In genomic region chr5:68086857-68087256, GRCh38 we compare ENCODE assay signal across 13 cellular contexts.
DNase-seq lines count a peak whose midpoint lies in the region; ATAC-seq lines count a peak whose summit lies in the region.
"Had no signal": no experiment of that assay in that cellular context is flagged by ENCODE, and none has a peak within 500 bp of the region (broad histone marks: within the 10 kb centered on the region; RNA-seq: fewer than 3 reads in every experiment).

No MANE protein-coding gene starts in this region.

- peaks cover 4% of the 10 kb centered on the region for H3K9me3 ChIP-seq in aorta (ENCODE audit: control insufficient read depth, low read length)
- H3K9me3 ChIP-seq: stomach had no signal

- no peaks in the 10 kb centered on the region for H3K4me1 ChIP-seq in aorta (ENCODE audit: control insufficient read depth in 1 of 2, insufficient read depth in 2 of 2, low read length in 2 of 2)

- WGBS in aorta, 2 donors: 83 to 84% methylated on average over 7 of the region's 7 CpGs

- H3K27ac ChIP-seq in aorta (ENCODE audit: low read depth in 1 of 2, low read length in 2 of 2): no peak overlapping the region
- H3K27ac ChIP-seq: stomach had no signal

- intact Hi-C loops in aorta (cut with DNase I): no loop called here

- DNase-seq in RPMI7951 (ENCODE audit: low read depth) (peak; percentile 80), fibroblast of gingiva (ENCODE audit: low read depth) (peak; percentile 89), mucosa of gallbladder (ENCODE audit: low spot score) (peak; percentile 52), aorta (peak in 1 of 2 donors; percentile 78), NCI-H2171 (lab: John Stamatoyannopoulos, UW) (no peak)
- DNase-seq: cortex of kidney; NCI-H510A; stimulated activated CD4-positive, alpha-beta T cell treated with anti-CD3 and anti-CD28 coated beads, Interleukin-12 subunit alpha, Interleukin-12 subunit beta, amount 100 ng/mL, for 4 hours; stomach; T-helper 2 cell had no signal

- ATAC-seq in aorta (ENCODE audit: low FRiP score): peak; percentile 67
- ATAC-seq in HG02798 (IDR thresholded peaks at IDR 0.05; ENCODE audit: poor library complexity, unreplicated experiment): no peak
- no peak for ATAC-seq in GM18861 (IDR thresholded peaks at IDR 0.05; ENCODE audit: unreplicated experiment)
- ATAC-seq: K562 had no signal

- H3K27me3 ChIP-seq in aorta (ENCODE audit: control insufficient read depth in 1 of 2, insufficient read depth in 2 of 2, low read length in 1 of 2): no peaks in the 10 kb centered on the region
- H3K27me3 ChIP-seq: stomach had no signal

- no peak overlapping the region for H3K4me3 ChIP-seq in aorta (ENCODE audit: low read length in 2 of 2)
- H3K4me3 ChIP-seq: K562, stomach had no signal

- no peaks in the 10 kb centered on the region for H3K36me3 ChIP-seq in aorta (ENCODE audit: control insufficient read depth in 1 of 2, insufficient read depth in 2 of 2, low read length in 1 of 2)
- H3K36me3 ChIP-seq: stomach had no signal
